9 cellular contexts compared by ENCODE assay signal in genomic region chr20:31602779-31603441, GRCh38. TPM values are rescaled to one million over a fixed set of nuclear protein-coding genes. Genes with fewer than 3 reads are reported as not detected.
DNase-seq lines count a peak whose midpoint lies in the region; ATAC-seq, FAIRE-seq and TF ChIP-seq lines count a peak whose summit lies in the region.
"Had no signal": no experiment of that assay in that cellular context is flagged by ENCODE, and none has a peak within 500 bp of the region (broad histone marks: within the 10 kb centered on the region; RNA-seq: fewer than 3 reads in every experiment).

No MANE protein-coding gene starts in this region.

- TF ChIP-seq CTCF in foreskin keratinocyte (conservative IDR thresholded peaks at IDR 0.05) = peak; percentile 19

- ATAC-seq in GM21381 (IDR thresholded peaks at IDR 0.05; ENCODE audit: unreplicated experiment) = peak; percentile 59
- ATAC-seq in foreskin keratinocyte = peak; percentile 44

- DNase-seq in DMS 273 (lab: John Stamatoyannopoulos, UW; ENCODE audit: unreplicated experiment) = peak; percentile 47
- peak; percentile 29 to 47 for DNase-seq in Kasumi-1 (lab: John Stamatoyannopoulos, UW)
- DNase-seq in activated CD4-positive, alpha-beta T cell treated with anti-CD3 and anti-CD28 coated beads, Interleukin-2, amount 50 U/mL, for 4 hours = peak; percentile 16 to 23
- peak in 1 of 2 donors; percentile 65 for DNase-seq in foreskin keratinocyte
- DNase-seq in stimulated activated CD8-positive, alpha-beta memory T cell treated with anti-CD3 and anti-CD28 coated beads, Interleukin-7, amount 100 ng/mL, for 48 hours (ENCODE audit: extremely low read depth in 1 of 2, low read depth in 1 of 2) = peak; percentile 42 to 69
- DNase-seq in substantia nigra (lab: John Stamatoyannopoulos, UW) = no peak
- no peak for DNase-seq in frontal cortex (ENCODE audit: low spot score in 2 of 2)

- H3K27ac ChIP-seq in foreskin keratinocyte = no peak overlapping the region
- no peak overlapping the region for H3K27ac ChIP-seq in substantia nigra (ENCODE audit: low read depth, low read length, poor library complexity, severe bottlenecking)

- peaks cover 11% of the 10 kb centered on the region for H3K4me1 ChIP-seq in foreskin keratinocyte

- H3K27me3 ChIP-seq in foreskin keratinocyte = no peaks in the 10 kb centered on the region

- FAIRE-seq in frontal cortex (lab: Jason Lieb, UNC) = no peak
- FAIRE-seq: TTC549 had no signal

RNA-seq across cellular contexts. Expression of gene ID1, which starts 2.2 kb away (rescaled TPM):
- total RNA-seq in foreskin keratinocyte = 18.8 and 27.9 TPM in 2 replicates
- 21.4 and 31.9 TPM in 2 replicates for polyA plus RNA-seq in foreskin keratinocyte
- 46.1 TPM for total RNA-seq in frontal cortex

RNA-seq across cellular contexts. Expression of gene COX4I2, which starts 34.8 kb away (rescaled TPM):
- not detected in 2 replicates for total RNA-seq in foreskin keratinocyte
- not detected in 2 replicates for polyA plus RNA-seq in foreskin keratinocyte
- total RNA-seq in frontal cortex = 1.2 TPM

Comparison
In these comparisons a context has a peak if more than half of its experiments do, and no peak if none do; other contexts are left out.
1. DNase-seq: peak in DMS 273 (single experiment), Kasumi-1 (2 of 2), activated CD4-positive, alpha-beta T cell treated with anti-CD3 and anti-CD28 coated beads, Interleukin-2, amount 50 U/mL, for 4 hours (2 of 2) and stimulated activated CD8-positive, alpha-beta memory T cell treated with anti-CD3 and anti-CD28 coated beads, Interleukin-7, amount 100 ng/mL, for 48 hours (2 of 2); none in substantia nigra (0 of 49) and frontal cortex (0 of 2).